Comparison of ENCODE assay signal across 28 cellular contexts in genomic region chr2:138901530-138901929, GRCh38.
"Had no signal": no experiment of that assay in that cellular context is flagged by ENCODE, and none has a peak within 500 bp of the region (broad histone marks: within the 10 kb centered on the region; RNA-seq: fewer than 3 reads in every experiment).

No MANE protein-coding gene starts in this region.

- H3K4me3 Mint-ChIP-seq: activated CD4-positive, alpha-beta memory T cell treated with anti-CD3 and anti-CD28 coated beads, Interleukin-2, amount 10 ng/mL, durations not matched to agents 7 days and 5 days; activated CD4-positive, alpha-beta T cell treated with anti-CD3 and anti-CD28 coated beads, Interleukin-2, amount 10 ng/mL, durations not matched to agents 7 days and 5 days; activated naive CD4-positive, alpha-beta T cell treated with anti-CD3 and anti-CD28 coated beads for 36 hours; activated naive CD4-positive, alpha-beta T cell treated with anti-CD3 and anti-CD28 coated beads, Interleukin-2, amount 50 U/mL, for 24 hours; activated naive CD8-positive, alpha-beta T cell treated with anti-CD3 and anti-CD28 coated beads for 36 hours; activated naive CD8-positive, alpha-beta T cell treated with anti-CD3 and anti-CD28 coated beads, Interleukin-2, amount 50 U/mL, for 24 hours; activated T-cell treated with anti-CD3 and anti-CD28 coated beads, Interleukin-2, amount 50 U/mL, for 4 hours; activated T-helper 17 cell treated with anti-CD3 and anti-CD28 coated beads, Interleukin-2, amount 50 U/mL, for 72 hours had no signal

- H3K36me3 Mint-ChIP-seq: activated naive CD4-positive, alpha-beta T cell treated with anti-CD3 and anti-CD28 coated beads, Interleukin-2, amount 50 U/mL, for 24 hours; activated naive CD8-positive, alpha-beta T cell treated with anti-CD3 and anti-CD28 coated beads for 36 hours had no signal

- H3K36me3 ChIP-seq: adrenal gland, cardiac muscle cell, colonic mucosa, esophagus squamous epithelium, gastroesophageal sphincter, heart right ventricle had no signal

- H3K4me1 Mint-ChIP-seq: activated CD4-positive, alpha-beta memory T cell treated with anti-CD3 and anti-CD28 coated beads, Interleukin-2, amount 10 ng/mL, durations not matched to agents 7 days and 5 days; activated CD4-positive, alpha-beta T cell treated with anti-CD3 and anti-CD28 coated beads, Interleukin-2, amount 10 ng/mL, durations not matched to agents 7 days and 5 days; activated naive CD4-positive, alpha-beta T cell treated with anti-CD3 and anti-CD28 coated beads, Interleukin-2, amount 50 U/mL, for 24 hours; activated naive CD8-positive, alpha-beta T cell treated with anti-CD3 and anti-CD28 coated beads for 36 hours; activated naive CD8-positive, alpha-beta T cell treated with anti-CD3 and anti-CD28 coated beads, Interleukin-2, amount 50 U/mL, for 24 hours; activated T-helper 17 cell treated with anti-CD3 and anti-CD28 coated beads, Interleukin-2, amount 50 U/mL, for 72 hours had no signal

- H3K27ac Mint-ChIP-seq: activated CD4-positive, alpha-beta memory T cell treated with anti-CD3 and anti-CD28 coated beads, Interleukin-2, amount 10 ng/mL, durations not matched to agents 7 days and 5 days; activated CD4-positive, alpha-beta T cell treated with anti-CD3 and anti-CD28 coated beads, Interleukin-2, amount 10 ng/mL, durations not matched to agents 7 days and 5 days; activated naive CD4-positive, alpha-beta T cell treated with anti-CD3 and anti-CD28 coated beads for 36 hours; activated naive CD4-positive, alpha-beta T cell treated with anti-CD3 and anti-CD28 coated beads, Interleukin-2, amount 50 U/mL, for 24 hours; activated naive CD8-positive, alpha-beta T cell treated with anti-CD3 and anti-CD28 coated beads for 36 hours; activated naive CD8-positive, alpha-beta T cell treated with anti-CD3 and anti-CD28 coated beads, Interleukin-2, amount 50 U/mL, for 24 hours; activated T-helper 17 cell treated with anti-CD3 and anti-CD28 coated beads, Interleukin-2, amount 50 U/mL, for 72 hours had no signal

- H3K9me3 Mint-ChIP-seq: activated CD4-positive, alpha-beta memory T cell treated with anti-CD3 and anti-CD28 coated beads, Interleukin-2, amount 10 ng/mL, durations not matched to agents 7 days and 5 days; activated CD4-positive, alpha-beta T cell treated with anti-CD3 and anti-CD28 coated beads, Interleukin-2, amount 10 ng/mL, durations not matched to agents 7 days and 5 days; activated naive CD4-positive, alpha-beta T cell treated with anti-CD3 and anti-CD28 coated beads for 36 hours; activated naive CD4-positive, alpha-beta T cell treated with anti-CD3 and anti-CD28 coated beads, Interleukin-2, amount 50 U/mL, for 24 hours; activated naive CD8-positive, alpha-beta T cell treated with anti-CD3 and anti-CD28 coated beads, Interleukin-2, amount 50 U/mL, for 24 hours; activated T-cell treated with anti-CD3 and anti-CD28 coated beads, Interleukin-2, amount 50 U/mL, for 4 hours had no signal

- FAIRE-seq: endometrium, endothelial cell of umbilical vein had no signal

- H3K27ac ChIP-seq: adrenal gland, body of pancreas, cardiac muscle cell, colonic mucosa, epithelial cell of prostate, esophagus squamous epithelium, gastroesophageal sphincter, heart right ventricle had no signal

- DNase-seq: activated CD4-positive, alpha-beta memory T cell treated with anti-CD3 and anti-CD28 coated beads, Interleukin-2, amount 10 ng/mL, durations not matched to agents 7 days and 5 days; activated CD4-positive, alpha-beta T cell treated with anti-CD3 and anti-CD28 coated beads for 1 hour; activated CD4-positive, alpha-beta T cell treated with anti-CD3 and anti-CD28 coated beads for 4 hours; activated CD4-positive, alpha-beta T cell treated with anti-CD3 and anti-CD28 coated beads, Interleukin-2, amount 10 ng/mL, durations not matched to agents 7 days and 5 days; activated CD4-positive, alpha-beta T cell treated with anti-CD3 and anti-CD28 coated beads, Interleukin-2, amount 50 U/mL, for 4 hours; activated effector memory CD4-positive, alpha-beta T cell treated with anti-CD3 and anti-CD28 coated beads, Interleukin-2, amount 50 U/mL, for 16 hours; activated naive CD4-positive, alpha-beta T cell treated with anti-CD3 and anti-CD28 coated beads for 36 hours; activated naive CD8-positive, alpha-beta T cell treated with anti-CD3 and anti-CD28 coated beads for 36 hours; activated naive CD8-positive, alpha-beta T cell treated with anti-CD3 and anti-CD28 coated beads, Interleukin-2, amount 50 U/mL, for 24 hours; activated T-cell treated with anti-CD3 and anti-CD28 coated beads, Interleukin-2, amount 50 U/mL, for 4 hours; adrenal gland; amygdala; body of pancreas; central memory CD4-positive, alpha-beta T cell; cerebellar nuclear complex; colonic mucosa; effector CD8-positive, alpha-beta T cell; esophagus squamous epithelium; foreskin melanocyte; heart right ventricle; T-helper 2 cell had no signal

- H3K4me1 ChIP-seq: adrenal gland, body of pancreas, colonic mucosa, esophagus squamous epithelium, gastroesophageal sphincter, heart right ventricle had no signal

- H3K4me3 ChIP-seq: adrenal gland, body of pancreas, cardiac muscle cell, colonic mucosa, esophagus squamous epithelium, gastroesophageal sphincter, heart right ventricle had no signal

- H3K27me3 ChIP-seq: adrenal gland, body of pancreas, cardiac muscle cell, colonic mucosa, esophagus squamous epithelium, gastroesophageal sphincter, heart right ventricle had no signal

- H3K9me3 ChIP-seq: adrenal gland, body of pancreas, colonic mucosa, esophagus squamous epithelium, gastroesophageal sphincter had no signal

- ATAC-seq: activated T-cell treated with anti-CD3 and anti-CD28 coated beads, Interleukin-2, amount 50 U/mL, for 4 hours; activated T-helper 17 cell treated with anti-CD3 and anti-CD28 coated beads, Interleukin-2, amount 50 U/mL, for 72 hours; body of pancreas; gastroesophageal sphincter; heart right ventricle had no signal

- H3K27me3 Mint-ChIP-seq: activated CD4-positive, alpha-beta memory T cell treated with anti-CD3 and anti-CD28 coated beads, Interleukin-2, amount 10 ng/mL, durations not matched to agents 7 days and 5 days; activated CD4-positive, alpha-beta T cell treated with anti-CD3 and anti-CD28 coated beads, Interleukin-2, amount 10 ng/mL, durations not matched to agents 7 days and 5 days; activated naive CD4-positive, alpha-beta T cell treated with anti-CD3 and anti-CD28 coated beads, Interleukin-2, amount 50 U/mL, for 24 hours; activated naive CD8-positive, alpha-beta T cell treated with anti-CD3 and anti-CD28 coated beads for 36 hours; activated naive CD8-positive, alpha-beta T cell treated with anti-CD3 and anti-CD28 coated beads, Interleukin-2, amount 50 U/mL, for 24 hours; activated T-helper 17 cell treated with anti-CD3 and anti-CD28 coated beads, Interleukin-2, amount 50 U/mL, for 72 hours had no signal
